In the genomic region with DNA sequence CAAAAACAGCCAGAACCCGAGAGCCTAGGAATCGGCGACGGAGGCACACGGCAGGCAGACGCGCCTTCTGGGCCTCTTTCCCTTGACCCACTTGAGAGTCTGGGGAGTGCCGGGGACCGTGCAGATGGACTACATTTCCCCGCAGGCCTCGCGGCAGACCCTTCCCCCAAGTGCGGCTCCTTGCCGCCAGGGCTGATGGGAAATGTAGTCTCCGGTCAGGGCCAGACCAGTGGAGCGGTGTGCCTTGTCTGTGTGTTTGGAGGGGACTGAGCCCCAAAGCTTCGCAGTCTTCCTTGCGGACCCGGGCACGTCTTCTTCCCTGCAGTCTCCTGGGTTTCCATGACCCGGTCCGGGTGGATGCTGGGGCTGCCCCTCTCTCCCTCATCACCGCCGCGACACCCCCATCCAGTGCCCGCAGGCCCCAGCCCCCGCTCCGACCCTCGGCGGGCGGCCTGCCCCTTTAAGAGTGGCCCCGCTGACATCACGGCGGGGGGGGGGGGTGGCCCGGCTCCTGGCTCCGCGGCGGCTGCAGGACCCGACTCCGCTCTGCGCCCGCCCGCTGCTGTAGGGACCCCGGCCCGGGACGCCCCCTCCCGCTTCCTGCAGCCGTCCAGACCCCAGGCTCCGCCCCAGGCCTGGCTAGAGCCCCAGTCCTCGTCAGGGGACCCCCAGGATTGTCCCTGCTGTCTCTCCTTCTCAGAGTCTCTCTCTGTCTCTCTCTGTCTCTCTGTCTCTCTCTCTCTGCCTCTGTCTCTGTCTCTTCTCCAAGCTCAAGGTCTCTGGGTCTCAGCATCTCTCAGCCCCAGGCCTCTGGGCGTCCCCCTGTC, we compare ENCODE assay signal across 10 cellular contexts. TPM values are rescaled to one million over a fixed set of nuclear protein-coding genes. Genes with fewer than 3 reads are reported as not detected.
A peak's percentile ranks its signal among the peaks of the same experiment; 100 is the strongest.
DNase-seq lines count a peak whose midpoint lies in the region; ATAC-seq and TF ChIP-seq lines count a peak whose summit lies in the region.
"Had no signal": no experiment of that assay in that cellular context is flagged by ENCODE, and none has a peak within 500 bp of the region (broad histone marks: within the 10 kb centered on the region; RNA-seq: fewer than 3 reads in every experiment).

No MANE protein-coding gene starts in this region.

- in situ Hi-C loops in astrocyte of the cerebellum (cut with HindIII; ENCODE audit: low sequenced_read_pairs): loop anchor here (25.0 kb wide), 1 partner anchor 129 kb away; no protein-coding TSS in a partner anchor

- H3K27me3 Mint-ChIP-seq in T-cell: peaks cover 80 to 85% of the 10 kb centered on the region in 2 donors

- peak overlapping the region; percentile 14 to 68 (median 26) for H3K4me3 Mint-ChIP-seq in T-cell

- peaks cover 79% of the 10 kb centered on the region for H3K27me3 ChIP-seq in iPS-20b (ENCODE audit: insufficient read depth, low read length)

- H3K4me1 ChIP-seq in iPS-20b (ENCODE audit: insufficient read depth, low read length): peaks cover 9% of the 10 kb centered on the region; the same call in 1 of the 2 replicates

- no peaks in the 10 kb centered on the region for H3K36me3 Mint-ChIP-seq in T-cell

- no peak for TF ChIP-seq CTCF in astrocyte of the cerebellum (IDR thresholded peaks at IDR 0.05; ENCODE audit: low read depth, low read length, missing control alignments)

- no peaks in the 10 kb centered on the region for H3K36me3 ChIP-seq in iPS-20b (ENCODE audit: insufficient read depth, low read depth, low read length)
- H3K36me3 ChIP-seq: SJSA1 had no signal

- no peaks in the 10 kb centered on the region for H3K9me3 ChIP-seq in iPS-20b (ENCODE audit: insufficient read depth, low read depth, low read length)
- H3K9me3 ChIP-seq: SJSA1 had no signal

- CTCF ChIA-PET in T-cell (lab: Charles Lee): no interaction called here

- H3K9me3 Mint-ChIP-seq in T-cell: peaks cover 0 to 4% (median 0%) of the 10 kb centered on the region in 3 donors

- peak; percentile 33 to 77 (median 52) for ATAC-seq in T-cell (replicated peaks in 1 of 4)
- no peak for ATAC-seq in HG03439 (IDR thresholded peaks at IDR 0.05; ENCODE audit: unreplicated experiment)
- ATAC-seq in HG03342 (IDR thresholded peaks at IDR 0.05; ENCODE audit: unreplicated experiment): no peak

- H3K4me3 ChIP-seq in astrocyte of the cerebellum (ENCODE audit: low read depth, low read length): peak overlapping the region; percentile 34
- H3K4me3 ChIP-seq in iPS-20b (ENCODE audit: low read length): peak overlapping the region; percentile 73
- H3K4me3 ChIP-seq: SJSA1 had no signal

- POLR2A ChIA-PET in T-cell (lab: Charles Lee): no interaction called here

- H3K9ac ChIP-seq in iPS-20b (ENCODE audit: low read depth, low read length): peak overlapping the region; percentile 67; the same call in 1 of the 2 replicates

- H3K27ac Mint-ChIP-seq in T-cell: peak overlapping the region in 1 of 2 donors; percentile 63

- peaks cover 29 to 46% (median 39%) of the 10 kb centered on the region in 3 donors for H3K4me1 Mint-ChIP-seq in T-cell

- peak overlapping the region; percentile 35 for H3K27ac ChIP-seq in iPS-20b (ENCODE audit: low read length)
- H3K27ac ChIP-seq: 22Rv1, SJSA1 had no signal

- DNase-seq in DMS 273 (lab: John Stamatoyannopoulos, UW; ENCODE audit: unreplicated experiment) (peak; percentile 56), DMS 273 treated with DMSO at 0.1 percent for 48 hours (lab: John Stamatoyannopoulos, UW) (no peak), T-cell (peak in 21 of 34 experiments; percentile 1 to 45 (median 20)), astrocyte of the cerebellum (ENCODE audit: low read depth) (peak; percentile 5)
- peak; percentile 57 to 70 for DNase-seq in stimulated activated CD4-positive, alpha-beta T cell treated with anti-CD3 and anti-CD28 coated beads, Interleukin-2, amount 100 ng/mL, for 24 hours

RNA-seq across cellular contexts. Expression of gene CACNG7, which starts 0.8 kb away (rescaled TPM):
- total RNA-seq in T-cell: not detected
- total RNA-seq: SJSA1 had no signal

RNA-seq across cellular contexts. Expression of gene PRKCG, which starts 26.3 kb away (rescaled TPM):
- total RNA-seq in T-cell: 1 to 10 TPM in 1 of 5 donors, under 1 TPM in 2, not detected in 2; 0.15 to 2.4 (median 0.32) TPM
- total RNA-seq: SJSA1 had no signal

RNA-seq across cellular contexts. Expression of gene MYADM, which starts 40.6 kb away (rescaled TPM):
- 100 to 1,000 TPM in 2 of 5 donors, 10 to 100 TPM in 3; 49.9 to 335 (median 70.9) TPM for total RNA-seq in T-cell

RNA-seq across cellular contexts. Expression of gene CACNG8, which starts 54.4 kb away (rescaled TPM):
- total RNA-seq in T-cell: under 1 TPM in 1 of 5 donors, not detected in 4; 0.03 TPM
- total RNA-seq: SJSA1 had no signal

Comparison
In these comparisons a context has a peak if more than half of its experiments do, and no peak if none do; other contexts are left out.
1. ATAC-seq: peak in T-cell (4 of 4); none in HG03439 (single experiment) and HG03342 (single experiment).